13 cellular contexts compared by ENCODE assay signal in genomic region chr2:15708865-15709820, GRCh38.
"Had no signal": no experiment of that assay in that cellular context is flagged by ENCODE, and none has a peak within 500 bp of the region (broad histone marks: within the 10 kb centered on the region; RNA-seq: fewer than 3 reads in every experiment).

No MANE protein-coding gene starts in this region.

- H3K36me3 ChIP-seq: neural progenitor cell had no signal

- FAIRE-seq: bronchial epithelial cell had no signal

- H3K9ac ChIP-seq: neural progenitor cell had no signal

- H3K27me3 ChIP-seq: neural progenitor cell, testis had no signal

- H3K27ac ChIP-seq: neural progenitor cell, testis had no signal

- H3K4me3 ChIP-seq: neural progenitor cell, testis had no signal

- ATAC-seq: sciatic nerve had no signal

- DNase-seq: activated CD4-positive, alpha-beta memory T cell treated with anti-CD3 and anti-CD28 coated beads, Interleukin-2, amount 10 ng/mL, durations not matched to agents 7 days and 5 days; activated CD8-positive, alpha-beta memory T cell treated with anti-CD3 and anti-CD28 coated beads, Interleukin-2, amount 50 U/mL, for 4 hours; activated naive CD8-positive, alpha-beta T cell treated with anti-CD3 and anti-CD28 coated beads, Interleukin-2, amount 10 ng/mL, durations not matched to agents 7 days and 5 days; effector CD4-positive, alpha-beta T cell; posterior cingulate gyrus; stimulated activated CD4-positive, alpha-beta T cell treated with anti-CD3 and anti-CD28 coated beads, Interleukin-12 subunit alpha, Interleukin-12 subunit beta, amount 100 ng/mL, for 4 hours; stimulated activated CD4-positive, alpha-beta T cell treated with anti-CD3 and anti-CD28 coated beads, Interleukin-4, amount 100 ng/mL, for 1 hour; stimulated activated CD8-positive, alpha-beta memory T cell treated with anti-CD3 and anti-CD28 coated beads, Interleukin-4, amount 100 ng/mL, for 48 hours; T-helper 9 cell; testis had no signal

- H3K9me3 ChIP-seq: testis had no signal

- H2AFZ ChIP-seq: neural progenitor cell had no signal

- H3K4me1 ChIP-seq: neural progenitor cell had no signal

- H3K4me2 ChIP-seq: neural progenitor cell had no signal
